Comparison of ENCODE assay signal across 8 cellular contexts in the genomic region with DNA sequence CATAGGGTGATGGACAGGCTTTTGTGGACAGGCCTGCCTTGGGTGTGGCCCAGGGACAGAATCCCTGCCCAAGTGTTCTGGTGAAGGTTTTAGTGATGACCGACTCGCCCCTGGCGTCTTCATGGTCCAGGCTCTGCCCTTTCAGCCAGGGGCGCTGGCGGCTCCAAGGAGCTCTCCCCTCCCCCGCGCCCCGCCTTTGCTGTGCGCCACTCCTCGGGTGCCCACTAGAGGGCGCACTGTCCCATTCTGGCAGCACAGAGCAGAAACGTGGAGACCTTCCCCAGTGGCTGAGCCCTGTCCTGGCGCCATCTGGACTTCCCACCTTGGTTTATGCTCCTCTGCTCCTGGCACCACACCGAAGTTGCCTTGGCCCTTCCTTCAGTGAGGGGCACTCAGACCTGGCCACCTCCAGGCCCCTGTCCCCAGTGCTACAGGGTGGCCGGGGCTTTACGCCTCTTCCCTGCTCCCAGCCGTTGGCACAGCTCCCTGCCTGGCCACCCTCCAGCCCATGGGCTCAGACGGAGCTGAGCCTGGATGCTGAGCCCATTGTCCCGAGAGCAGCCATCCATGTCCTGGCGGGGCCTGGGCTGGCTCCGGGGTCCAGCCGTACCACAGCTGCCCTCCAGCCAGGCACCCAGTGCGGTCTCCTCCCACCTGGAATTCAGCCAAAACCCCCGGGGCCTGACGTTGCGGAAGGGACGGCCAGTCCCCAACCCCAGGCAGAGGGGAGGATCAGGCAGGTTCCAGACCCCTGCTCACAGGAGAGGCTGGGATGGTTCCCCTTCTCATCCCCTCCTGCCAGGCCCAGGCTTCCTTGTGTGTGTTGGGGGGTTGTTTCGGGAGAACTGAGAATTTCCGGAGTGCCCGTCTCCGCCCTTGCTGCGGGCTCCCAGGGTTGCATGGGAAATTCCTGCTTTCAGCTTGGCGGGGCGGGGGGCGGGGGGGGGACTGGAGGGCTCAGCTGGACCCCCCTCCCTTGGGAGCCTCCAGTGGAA. TPM values are rescaled to one million over a fixed set of nuclear protein-coding genes. Genes with fewer than 3 reads are reported as not detected.
DNase-seq lines count a peak whose midpoint lies in the region; ATAC-seq and TF ChIP-seq lines count a peak whose summit lies in the region.

No MANE protein-coding gene starts in this region.

- H3K27ac ChIP-seq in cingulate gyrus (ENCODE audit: low read depth, low read length) = peak overlapping the region; percentile 95

- TF ChIP-seq POLR2A in GM18526 (IDR thresholded peaks at IDR 0.05; ENCODE audit: extremely low read depth, insufficient read length) = peak; percentile 14

- peak; percentile 46 for ATAC-seq in HG03342 (IDR thresholded peaks at IDR 0.05; ENCODE audit: unreplicated experiment)

- DNase-seq in A172 (ENCODE audit: low spot score) (peak; percentile 81), NCI-H510A treated with DMSO at 0.1 percent for 48 hours (lab: John Stamatoyannopoulos, UW) (peak; percentile 86), left kidney (ENCODE audit: low read depth, low spot score) (peak; percentile 96)
- DNase-seq in activated CD4-positive, alpha-beta T cell treated with anti-CD3 and anti-CD28 coated beads for 4 hours = peak; percentile 84 to 89
- DNase-seq in stimulated activated CD4-positive, alpha-beta T cell treated with anti-CD3 and anti-CD28 coated beads, Interleukin-2, amount 100 ng/mL, for 4 hours (ENCODE audit: low read depth) = peak; percentile 83

RNA-seq across cellular contexts. Expression of gene CRIP1, which starts 5.6 kb away (rescaled TPM):
- total RNA-seq in A172 (2014; rRNA removed; shearing (Covaris generic)) = 1.5 TPM in 1 of 2 replicates, not detected in the other

RNA-seq across cellular contexts. Expression of gene CRIP2, which starts 6.5 kb away (rescaled TPM):
- 195 and 204 TPM in 2 replicates for total RNA-seq in A172 (2014; rRNA removed; shearing (Covaris generic))

RNA-seq across cellular contexts. Expression of gene TEDC1, which starts 9.9 kb away (rescaled TPM):
- 14.1 and 21.9 TPM in 2 replicates for total RNA-seq in A172 (2014; rRNA removed; shearing (Covaris generic))

RNA-seq across cellular contexts. Expression of gene TMEM121, which starts 45.3 kb away (rescaled TPM):
- 9.2 and 11.3 TPM in 2 replicates for total RNA-seq in A172 (2014; rRNA removed; shearing (Covaris generic))

Comparison
In these comparisons a context has a peak if more than half of its experiments do, and no peak if none do; other contexts are left out.
1. Peak in every context shown above with its lines: DNase-seq, ATAC-seq and H3K27ac ChIP-seq.